Comparison of ENCODE assay signal across 14 cellular contexts in genomic region chr18:36519358-36519757, GRCh38.
A peak's percentile ranks its signal among the peaks of the same experiment; 100 is the strongest.
DNase-seq lines count a peak whose midpoint lies in the region; ATAC-seq and TF ChIP-seq lines count a peak whose summit lies in the region.
"Had no signal": no experiment of that assay in that cellular context is flagged by ENCODE, and none has a peak within 500 bp of the region (broad histone marks: within the 10 kb centered on the region; RNA-seq: fewer than 3 reads in every experiment).

No MANE protein-coding gene starts in this region.

- H3K27me3 ChIP-seq in osteoblast (ENCODE audit: insufficient read depth, low read length), result no peaks in the 10 kb centered on the region
- H3K27me3 ChIP-seq: right lobe of liver, transverse colon had no signal

- ATAC-seq in HG03469 (IDR thresholded peaks at IDR 0.05; ENCODE audit: unreplicated experiment), result peak; percentile 40
- ATAC-seq: esophagus mucosa had no signal

- H2AFZ ChIP-seq in osteoblast (ENCODE audit: low read length), result peak overlapping the region; percentile 57

- no peak overlapping the region for H3K4me2 ChIP-seq in osteoblast (ENCODE audit: insufficient read depth, low read length)

- no peaks in the 10 kb centered on the region for H3K79me2 ChIP-seq in osteoblast (ENCODE audit: insufficient read depth, low read length)

- TF ChIP-seq CTCF in osteoblast (IDR thresholded peaks at IDR 0.05; ENCODE audit: extremely low read depth, low read depth, low read length), result no peak

- no peak overlapping the region for H3K4me3 ChIP-seq in osteoblast (ENCODE audit: insufficient read depth, low read length)
- H3K4me3 ChIP-seq: right lobe of liver, transverse colon had no signal

- peaks cover 15% of the 10 kb centered on the region for H3K4me1 ChIP-seq in osteoblast (ENCODE audit: insufficient read depth, low read length)
- H3K4me1 ChIP-seq: right lobe of liver, transverse colon had no signal

- H4K20me1 ChIP-seq in osteoblast (ENCODE audit: insufficient read depth, low read length), result peaks cover 4% of the 10 kb centered on the region

- DNase-seq in NK-92 treated with Interleukin-12 subunit alpha and Interleukin-12 subunit beta, amount 100 ng/mL, for 24 hours (lab: John Stamatoyannopoulos, UW), result peak; percentile 1
- DNase-seq in NK-92 (lab: John Stamatoyannopoulos, UW; ENCODE audit: unreplicated experiment), result no peak
- DNase-seq in astrocyte of the hippocampus (ENCODE audit: low read depth, low spot score), result peak; percentile 76
- peak; percentile 70 for DNase-seq in osteoblast (ENCODE audit: insufficient read length, low spot score, missing footprints)
- DNase-seq in GM19240 (ENCODE audit: insufficient read length, low spot score), result no peak
- no peak for DNase-seq in NCI-H526 (lab: John Stamatoyannopoulos, UW)
- no peak for DNase-seq in iPS-NIHi11 (ENCODE audit: low spot score)
- DNase-seq: activated T-cell treated with anti-CD3 and anti-CD28 coated beads, Interleukin-2, amount 50 U/mL, for 48 hours; NCI-H226; right lobe of liver; SHP77; transverse colon had no signal

- no peak overlapping the region for H3K27ac ChIP-seq in osteoblast (ENCODE audit: low read depth, low read length)
- H3K27ac ChIP-seq: right lobe of liver, transverse colon had no signal

- no peaks in the 10 kb centered on the region for H3K9me3 ChIP-seq in osteoblast (ENCODE audit: low read depth, low read length)
- H3K9me3 ChIP-seq: right lobe of liver, transverse colon had no signal

- no peaks in the 10 kb centered on the region for H3K36me3 ChIP-seq in osteoblast (ENCODE audit: insufficient read depth, low read length)
- H3K36me3 ChIP-seq: right lobe of liver, transverse colon had no signal

Comparison
In these comparisons a context has a peak if more than half of its experiments do, and no peak if none do; other contexts are left out.
1. DNase-seq: peak in NK-92 treated with Interleukin-12 subunit alpha and Interleukin-12 subunit beta, amount 100 ng/mL, for 24 hours (single experiment), astrocyte of the hippocampus (single experiment) and osteoblast (single experiment); none in NK-92 (single experiment), GM19240 (single experiment), NCI-H526 (0 of 2) and iPS-NIHi11 (single experiment).